In the genomic region with DNA sequence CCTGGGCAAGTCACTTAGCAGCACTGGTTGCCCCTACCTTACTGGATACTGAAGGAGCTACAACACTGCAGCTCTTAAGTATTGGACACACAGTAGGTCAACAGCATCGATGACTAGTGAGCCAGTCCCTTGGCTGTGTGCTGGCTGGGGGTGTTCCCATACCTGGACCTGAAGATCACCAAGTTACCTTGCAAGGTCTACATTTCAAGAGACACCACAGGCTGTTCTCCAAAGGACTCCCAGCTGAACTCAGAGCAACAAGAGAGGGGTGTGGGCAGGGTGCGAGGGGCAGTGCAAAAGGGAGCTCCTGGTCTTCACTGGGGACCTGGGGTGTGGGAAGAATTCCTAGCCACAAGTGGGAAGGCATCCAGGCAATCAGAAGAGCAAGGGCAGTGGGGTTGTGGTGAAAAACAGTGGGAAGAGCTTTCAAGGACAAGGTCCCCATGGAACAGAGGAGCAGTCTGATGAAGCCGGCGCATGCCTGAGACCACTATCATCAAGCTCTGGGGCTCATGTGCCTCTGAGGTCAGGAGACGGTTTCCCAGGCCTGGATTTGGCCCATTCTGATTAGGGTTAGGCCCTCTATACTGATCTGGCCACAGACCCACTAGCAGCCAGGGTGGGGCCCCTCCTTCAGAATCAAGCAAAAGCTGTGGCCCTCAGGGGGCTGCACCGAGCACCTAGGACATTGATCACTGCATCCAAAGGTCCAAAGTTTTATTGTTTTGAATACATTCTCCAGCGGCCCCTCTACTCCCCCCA, we compare ENCODE assay signal across 2 cellular contexts.
TF ChIP-seq lines count a peak whose summit lies in the region.

No MANE protein-coding gene starts in this region.

TF ChIP-seq in HEK293, 187 proteins besides CTCF, POLR2A, EP300 and RAD21 (continues in another document):
- TF ChIP-seq, protein P1, sequence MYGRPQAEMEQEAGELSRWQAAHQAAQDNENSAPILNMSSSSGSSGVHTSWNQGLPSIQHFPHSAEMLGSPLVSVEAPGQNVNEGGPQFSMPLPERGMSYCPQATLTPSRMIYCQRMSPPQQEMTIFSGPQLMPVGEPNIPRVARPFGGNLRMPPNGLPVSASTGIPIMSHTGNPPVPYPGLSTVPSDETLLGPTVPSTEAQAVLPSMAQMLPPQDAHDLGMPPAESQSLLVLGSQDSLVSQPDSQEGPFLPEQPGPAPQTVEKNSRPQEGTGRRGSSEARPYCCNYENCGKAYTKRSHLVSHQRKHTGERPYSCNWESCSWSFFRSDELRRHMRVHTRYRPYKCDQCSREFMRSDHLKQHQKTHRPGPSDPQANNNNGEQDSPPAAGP (tag by site-specific recombination; IDR thresholded peaks at IDR 0.05) = no peak
- TF ChIP-seq ZNF792 (tag by site-specific recombination; IDR thresholded peaks at IDR 0.05) (no peak), WT1 (tag by site-specific recombination; IDR thresholded peaks at IDR 0.05) (no peak), SCRT2 (tag by site-specific recombination; IDR thresholded peaks at IDR 0.05) (peak; percentile 63), GLIS2 (tag by site-specific recombination; IDR thresholded peaks at IDR 0.05) (0 out of 2 replicates have a peak, but pooled peaks have one; percentile 17), ZNF341 (tag by site-specific recombination; IDR thresholded peaks at IDR 0.05; ENCODE audit: low read depth) (peak; percentile 92), ZFP37 (tag by site-specific recombination; IDR thresholded peaks at IDR 0.05) (0 out of 2 replicates have a peak, but pooled peaks have one; percentile 39), ZNF76 (tag by site-specific recombination; IDR thresholded peaks at IDR 0.05; ENCODE audit: borderline replicate concordance, low read depth) (no peak), ZNF473 (tag by site-specific recombination; IDR thresholded peaks at IDR 0.05) (no peak), ZNF16 (tag by site-specific recombination; IDR thresholded peaks at IDR 0.05; ENCODE audit: low read depth) (no peak), BCL11A (tag by site-specific recombination; IDR thresholded peaks at IDR 0.05; ENCODE audit: low read depth) (no peak), KLF8 (tag by site-specific recombination; IDR thresholded peaks at IDR 0.05) (peak; percentile 52; the same call in 1 of the 2 replicates), ZSCAN30 (tag by site-specific recombination; IDR thresholded peaks at IDR 0.05) (no peak), ZNF157 (tag by site-specific recombination; IDR thresholded peaks at IDR 0.05) (no peak), RBAK (tag by site-specific recombination; IDR thresholded peaks at IDR 0.05) (no peak), MYNN (tag by site-specific recombination; IDR thresholded peaks at IDR 0.05; ENCODE audit: borderline replicate concordance) (no peak), ZNF530 (tag by site-specific recombination; IDR thresholded peaks at IDR 0.05; ENCODE audit: low read depth) (no peak), ZNF843 (tag by site-specific recombination; IDR thresholded peaks at IDR 0.05) (0 out of 2 replicates have a peak, but pooled peaks have one; percentile 15), ZNF121 (tag by site-specific recombination; IDR thresholded peaks at IDR 0.05) (no peak), ZBTB7A (tag by site-specific recombination; IDR thresholded peaks at IDR 0.05; ENCODE audit: low read depth) (peak; percentile 45; the same call in 1 of the 2 replicates), ZNF514 (tag by site-specific recombination; IDR thresholded peaks at IDR 0.05) (no peak), ZNF785 (tag by site-specific recombination; IDR thresholded peaks at IDR 0.05) (no peak)
- TF ChIP-seq, protein P2, sequence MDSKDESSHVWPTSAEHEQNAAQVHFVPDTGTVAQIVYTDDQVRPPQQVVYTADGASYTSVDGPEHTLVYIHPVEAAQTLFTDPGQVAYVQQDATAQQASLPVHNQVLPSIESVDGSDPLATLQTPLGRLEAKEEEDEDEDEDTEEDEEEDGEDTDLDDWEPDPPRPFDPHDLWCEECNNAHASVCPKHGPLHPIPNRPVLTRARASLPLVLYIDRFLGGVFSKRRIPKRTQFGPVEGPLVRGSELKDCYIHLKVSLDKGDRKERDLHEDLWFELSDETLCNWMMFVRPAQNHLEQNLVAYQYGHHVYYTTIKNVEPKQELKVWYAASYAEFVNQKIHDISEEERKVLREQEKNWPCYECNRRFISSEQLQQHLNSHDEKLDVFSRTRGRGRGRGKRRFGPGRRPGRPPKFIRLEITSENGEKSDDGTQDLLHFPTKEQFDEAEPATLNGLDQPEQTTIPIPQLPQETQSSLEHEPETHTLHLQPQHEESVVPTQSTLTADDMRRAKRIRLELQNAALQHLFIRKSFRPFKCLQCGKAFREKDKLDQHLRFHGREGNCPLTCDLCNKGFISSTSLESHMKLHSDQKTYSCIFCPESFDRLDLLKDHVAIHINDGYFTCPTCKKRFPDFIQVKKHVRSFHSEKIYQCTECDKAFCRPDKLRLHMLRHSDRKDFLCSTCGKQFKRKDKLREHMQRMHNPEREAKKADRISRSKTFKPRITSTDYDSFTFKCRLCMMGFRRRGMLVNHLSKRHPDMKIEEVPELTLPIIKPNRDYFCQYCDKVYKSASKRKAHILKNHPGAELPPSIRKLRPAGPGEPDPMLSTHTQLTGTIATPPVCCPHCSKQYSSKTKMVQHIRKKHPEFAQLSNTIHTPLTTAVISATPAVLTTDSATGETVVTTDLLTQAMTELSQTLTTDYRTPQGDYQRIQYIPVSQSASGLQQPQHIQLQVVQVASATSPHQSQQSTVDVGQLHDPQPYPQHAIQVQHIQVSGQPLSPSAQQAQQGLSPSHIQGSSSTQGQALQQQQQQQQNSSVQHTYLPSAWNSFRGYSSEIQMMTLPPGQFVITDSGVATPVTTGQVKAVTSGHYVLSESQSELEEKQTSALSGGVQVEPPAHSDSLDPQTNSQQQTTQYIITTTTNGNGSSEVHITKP (tag by site-specific recombination; IDR thresholded peaks at IDR 0.05) = peak; percentile 4; the same call in 1 of the 2 replicates
- TF ChIP-seq, protein P3, sequence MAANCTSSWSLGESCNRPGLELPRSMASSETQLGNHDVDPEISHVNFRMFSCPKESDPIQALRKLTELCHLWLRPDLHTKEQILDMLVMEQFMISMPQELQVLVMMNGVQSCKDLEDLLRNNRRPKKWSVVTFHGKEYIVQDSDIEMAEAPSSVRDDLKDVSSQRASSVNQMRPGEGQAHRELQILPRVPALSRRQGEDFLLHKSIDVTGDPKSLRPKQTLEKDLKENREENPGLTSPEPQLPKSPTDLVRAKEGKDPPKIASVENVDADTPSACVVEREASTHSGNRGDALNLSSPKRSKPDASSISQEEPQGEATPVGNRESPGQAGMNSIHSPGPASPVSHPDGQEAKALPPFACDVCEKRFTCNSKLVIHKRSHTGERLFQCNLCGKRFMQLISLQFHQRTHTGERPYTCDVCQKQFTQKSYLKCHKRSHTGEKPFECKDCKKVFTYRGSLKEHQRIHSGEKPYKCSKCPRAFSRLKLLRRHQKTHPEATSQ (tag by site-specific recombination; IDR thresholded peaks at IDR 0.05) = no peak
- TF ChIP-seq, protein P4, sequence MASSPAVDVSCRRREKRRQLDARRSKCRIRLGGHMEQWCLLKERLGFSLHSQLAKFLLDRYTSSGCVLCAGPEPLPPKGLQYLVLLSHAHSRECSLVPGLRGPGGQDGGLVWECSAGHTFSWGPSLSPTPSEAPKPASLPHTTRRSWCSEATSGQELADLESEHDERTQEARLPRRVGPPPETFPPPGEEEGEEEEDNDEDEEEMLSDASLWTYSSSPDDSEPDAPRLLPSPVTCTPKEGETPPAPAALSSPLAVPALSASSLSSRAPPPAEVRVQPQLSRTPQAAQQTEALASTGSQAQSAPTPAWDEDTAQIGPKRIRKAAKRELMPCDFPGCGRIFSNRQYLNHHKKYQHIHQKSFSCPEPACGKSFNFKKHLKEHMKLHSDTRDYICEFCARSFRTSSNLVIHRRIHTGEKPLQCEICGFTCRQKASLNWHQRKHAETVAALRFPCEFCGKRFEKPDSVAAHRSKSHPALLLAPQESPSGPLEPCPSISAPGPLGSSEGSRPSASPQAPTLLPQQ (tag by site-specific recombination; IDR thresholded peaks at IDR 0.05) = no peak

TF ChIP-seq in K562, 482 proteins besides CTCF, POLR2A, EP300 and RAD21 (continues in another document):
- TF ChIP-seq, protein P5, sequence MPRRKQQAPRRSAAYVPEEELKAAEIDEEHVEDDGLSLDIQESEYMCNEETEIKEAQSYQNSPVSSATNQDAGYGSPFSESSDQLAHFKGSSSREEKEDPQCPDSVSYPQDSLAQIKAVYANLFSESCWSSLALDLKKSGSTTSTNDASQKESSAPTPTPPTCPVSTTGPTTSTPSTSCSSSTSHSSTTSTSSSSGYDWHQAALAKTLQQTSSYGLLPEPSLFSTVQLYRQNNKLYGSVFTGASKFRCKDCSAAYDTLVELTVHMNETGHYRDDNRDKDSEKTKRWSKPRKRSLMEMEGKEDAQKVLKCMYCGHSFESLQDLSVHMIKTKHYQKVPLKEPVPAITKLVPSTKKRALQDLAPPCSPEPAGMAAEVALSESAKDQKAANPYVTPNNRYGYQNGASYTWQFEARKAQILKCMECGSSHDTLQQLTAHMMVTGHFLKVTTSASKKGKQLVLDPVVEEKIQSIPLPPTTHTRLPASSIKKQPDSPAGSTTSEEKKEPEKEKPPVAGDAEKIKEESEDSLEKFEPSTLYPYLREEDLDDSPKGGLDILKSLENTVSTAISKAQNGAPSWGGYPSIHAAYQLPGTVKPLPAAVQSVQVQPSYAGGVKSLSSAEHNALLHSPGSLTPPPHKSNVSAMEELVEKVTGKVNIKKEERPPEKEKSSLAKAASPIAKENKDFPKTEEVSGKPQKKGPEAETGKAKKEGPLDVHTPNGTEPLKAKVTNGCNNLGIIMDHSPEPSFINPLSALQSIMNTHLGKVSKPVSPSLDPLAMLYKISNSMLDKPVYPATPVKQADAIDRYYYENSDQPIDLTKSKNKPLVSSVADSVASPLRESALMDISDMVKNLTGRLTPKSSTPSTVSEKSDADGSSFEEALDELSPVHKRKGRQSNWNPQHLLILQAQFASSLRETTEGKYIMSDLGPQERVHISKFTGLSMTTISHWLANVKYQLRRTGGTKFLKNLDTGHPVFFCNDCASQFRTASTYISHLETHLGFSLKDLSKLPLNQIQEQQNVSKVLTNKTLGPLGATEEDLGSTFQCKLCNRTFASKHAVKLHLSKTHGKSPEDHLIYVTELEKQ (CRISPR knock-in tag; IDR thresholded peaks at IDR 0.05) = no peak
- TF ChIP-seq, protein P6, sequence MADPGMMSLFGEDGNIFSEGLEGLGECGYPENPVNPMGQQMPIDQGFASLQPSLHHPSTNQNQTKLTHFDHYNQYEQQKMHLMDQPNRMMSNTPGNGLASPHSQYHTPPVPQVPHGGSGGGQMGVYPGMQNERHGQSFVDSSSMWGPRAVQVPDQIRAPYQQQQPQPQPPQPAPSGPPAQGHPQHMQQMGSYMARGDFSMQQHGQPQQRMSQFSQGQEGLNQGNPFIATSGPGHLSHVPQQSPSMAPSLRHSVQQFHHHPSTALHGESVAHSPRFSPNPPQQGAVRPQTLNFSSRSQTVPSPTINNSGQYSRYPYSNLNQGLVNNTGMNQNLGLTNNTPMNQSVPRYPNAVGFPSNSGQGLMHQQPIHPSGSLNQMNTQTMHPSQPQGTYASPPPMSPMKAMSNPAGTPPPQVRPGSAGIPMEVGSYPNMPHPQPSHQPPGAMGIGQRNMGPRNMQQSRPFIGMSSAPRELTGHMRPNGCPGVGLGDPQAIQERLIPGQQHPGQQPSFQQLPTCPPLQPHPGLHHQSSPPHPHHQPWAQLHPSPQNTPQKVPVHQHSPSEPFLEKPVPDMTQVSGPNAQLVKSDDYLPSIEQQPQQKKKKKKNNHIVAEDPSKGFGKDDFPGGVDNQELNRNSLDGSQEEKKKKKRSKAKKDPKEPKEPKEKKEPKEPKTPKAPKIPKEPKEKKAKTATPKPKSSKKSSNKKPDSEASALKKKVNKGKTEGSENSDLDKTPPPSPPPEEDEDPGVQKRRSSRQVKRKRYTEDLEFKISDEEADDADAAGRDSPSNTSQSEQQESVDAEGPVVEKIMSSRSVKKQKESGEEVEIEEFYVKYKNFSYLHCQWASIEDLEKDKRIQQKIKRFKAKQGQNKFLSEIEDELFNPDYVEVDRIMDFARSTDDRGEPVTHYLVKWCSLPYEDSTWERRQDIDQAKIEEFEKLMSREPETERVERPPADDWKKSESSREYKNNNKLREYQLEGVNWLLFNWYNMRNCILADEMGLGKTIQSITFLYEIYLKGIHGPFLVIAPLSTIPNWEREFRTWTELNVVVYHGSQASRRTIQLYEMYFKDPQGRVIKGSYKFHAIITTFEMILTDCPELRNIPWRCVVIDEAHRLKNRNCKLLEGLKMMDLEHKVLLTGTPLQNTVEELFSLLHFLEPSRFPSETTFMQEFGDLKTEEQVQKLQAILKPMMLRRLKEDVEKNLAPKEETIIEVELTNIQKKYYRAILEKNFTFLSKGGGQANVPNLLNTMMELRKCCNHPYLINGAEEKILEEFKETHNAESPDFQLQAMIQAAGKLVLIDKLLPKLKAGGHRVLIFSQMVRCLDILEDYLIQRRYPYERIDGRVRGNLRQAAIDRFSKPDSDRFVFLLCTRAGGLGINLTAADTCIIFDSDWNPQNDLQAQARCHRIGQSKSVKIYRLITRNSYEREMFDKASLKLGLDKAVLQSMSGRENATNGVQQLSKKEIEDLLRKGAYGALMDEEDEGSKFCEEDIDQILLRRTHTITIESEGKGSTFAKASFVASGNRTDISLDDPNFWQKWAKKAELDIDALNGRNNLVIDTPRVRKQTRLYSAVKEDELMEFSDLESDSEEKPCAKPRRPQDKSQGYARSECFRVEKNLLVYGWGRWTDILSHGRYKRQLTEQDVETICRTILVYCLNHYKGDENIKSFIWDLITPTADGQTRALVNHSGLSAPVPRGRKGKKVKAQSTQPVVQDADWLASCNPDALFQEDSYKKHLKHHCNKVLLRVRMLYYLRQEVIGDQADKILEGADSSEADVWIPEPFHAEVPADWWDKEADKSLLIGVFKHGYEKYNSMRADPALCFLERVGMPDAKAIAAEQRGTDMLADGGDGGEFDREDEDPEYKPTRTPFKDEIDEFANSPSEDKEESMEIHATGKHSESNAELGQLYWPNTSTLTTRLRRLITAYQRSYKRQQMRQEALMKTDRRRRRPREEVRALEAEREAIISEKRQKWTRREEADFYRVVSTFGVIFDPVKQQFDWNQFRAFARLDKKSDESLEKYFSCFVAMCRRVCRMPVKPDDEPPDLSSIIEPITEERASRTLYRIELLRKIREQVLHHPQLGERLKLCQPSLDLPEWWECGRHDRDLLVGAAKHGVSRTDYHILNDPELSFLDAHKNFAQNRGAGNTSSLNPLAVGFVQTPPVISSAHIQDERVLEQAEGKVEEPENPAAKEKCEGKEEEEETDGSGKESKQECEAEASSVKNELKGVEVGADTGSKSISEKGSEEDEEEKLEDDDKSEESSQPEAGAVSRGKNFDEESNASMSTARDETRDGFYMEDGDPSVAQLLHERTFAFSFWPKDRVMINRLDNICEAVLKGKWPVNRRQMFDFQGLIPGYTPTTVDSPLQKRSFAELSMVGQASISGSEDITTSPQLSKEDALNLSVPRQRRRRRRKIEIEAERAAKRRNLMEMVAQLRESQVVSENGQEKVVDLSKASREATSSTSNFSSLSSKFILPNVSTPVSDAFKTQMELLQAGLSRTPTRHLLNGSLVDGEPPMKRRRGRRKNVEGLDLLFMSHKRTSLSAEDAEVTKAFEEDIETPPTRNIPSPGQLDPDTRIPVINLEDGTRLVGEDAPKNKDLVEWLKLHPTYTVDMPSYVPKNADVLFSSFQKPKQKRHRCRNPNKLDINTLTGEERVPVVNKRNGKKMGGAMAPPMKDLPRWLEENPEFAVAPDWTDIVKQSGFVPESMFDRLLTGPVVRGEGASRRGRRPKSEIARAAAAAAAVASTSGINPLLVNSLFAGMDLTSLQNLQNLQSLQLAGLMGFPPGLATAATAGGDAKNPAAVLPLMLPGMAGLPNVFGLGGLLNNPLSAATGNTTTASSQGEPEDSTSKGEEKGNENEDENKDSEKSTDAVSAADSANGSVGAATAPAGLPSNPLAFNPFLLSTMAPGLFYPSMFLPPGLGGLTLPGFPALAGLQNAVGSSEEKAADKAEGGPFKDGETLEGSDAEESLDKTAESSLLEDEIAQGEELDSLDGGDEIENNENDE (IDR thresholded peaks at IDR 0.05; ENCODE audit: low read depth, low read length) = no peak
- TF ChIP-seq POLR2B (IDR thresholded peaks at IDR 0.05; ENCODE audit: low read depth, partially characterized antibody) = peak; percentile 57
- TF ChIP-seq DMBX1 (CRISPR knock-in tag; IDR thresholded peaks at IDR 0.05; ENCODE audit: borderline replicate concordance) = no peak
- no peak for TF ChIP-seq POLR3A (IDR thresholded peaks at IDR 0.05; ENCODE audit: borderline replicate concordance, extremely low read depth, insufficient read depth, insufficient read length)
- TF ChIP-seq NR2C2 (CRISPR knock-in tag; IDR thresholded peaks at IDR 0.05) = no peak
- no peak for TF ChIP-seq NR2C2 (tag; IDR thresholded peaks at IDR 0.05)
- peak; percentile 53 to 64 for TF ChIP-seq NRF1 (conservative IDR thresholded peaks at IDR 0.05 in 1 of 2, IDR thresholded peaks at IDR 0.05 in 1 of 2)
